Comparison of ENCODE assay signal across 18 cellular contexts in genomic region chr15:77577350-77577749, GRCh38. TPM values are rescaled to one million over a fixed set of nuclear protein-coding genes. Genes with fewer than 3 reads are reported as not detected.
DNase-seq lines count a peak whose midpoint lies in the region; ATAC-seq and TF ChIP-seq lines count a peak whose summit lies in the region.
"Had no signal": no experiment of that assay in that cellular context is flagged by ENCODE, and none has a peak within 500 bp of the region (broad histone marks: within the 10 kb centered on the region; RNA-seq: fewer than 3 reads in every experiment).

No MANE protein-coding gene starts in this region.

- BruUV-seq in Calu3 (replicated peaks; lab: Mats Ljungman, UMichigan) = no TSS peak

- peaks cover 99% of the 10 kb centered on the region for H3K27me3 Mint-ChIP-seq in Calu3 (ENCODE audit: unreplicated experiment)
- H3K27me3 Mint-ChIP-seq: activated CD8-positive, alpha-beta T cell treated with anti-CD3 and anti-CD28 coated beads for 36 hours had no signal

- H4K20me1 ChIP-seq in smooth muscle cell (ENCODE audit: low read depth) = no peaks in the 10 kb centered on the region

- no peaks in the 10 kb centered on the region for H3K9me3 ChIP-seq in smooth muscle cell (replicated peaks; ENCODE audit: low read depth)
- H3K9me3 ChIP-seq: gastrocnemius medialis, vagina had no signal

- H3K4me3 ChIP-seq in smooth muscle cell = no peak overlapping the region
- H3K4me3 ChIP-seq: gastrocnemius medialis, vagina had no signal

- H3K27ac Mint-ChIP-seq in Calu3 (ENCODE audit: unreplicated experiment) = no peak overlapping the region
- H3K27ac Mint-ChIP-seq: activated CD8-positive, alpha-beta T cell treated with anti-CD3 and anti-CD28 coated beads for 36 hours; stimulated activated effector memory CD8-positive, alpha-beta T cell treated with anti-CD3 and anti-CD28 coated beads, Interleukin-12 subunit alpha, Interleukin-12 subunit beta, amount 100 ng/mL, for 72 hours had no signal

- no peak for TF ChIP-seq CTCF in smooth muscle cell (IDR thresholded peaks at IDR 0.05; ENCODE audit: borderline replicate concordance, insufficient read depth, poor library complexity, severe bottlenecking)
- TF ChIP-seq CTCF in Calu3 (IDR thresholded peaks at IDR 0.05; ENCODE audit: unreplicated experiment) = no peak

- peak overlapping the region; percentile 72 for H3K27ac ChIP-seq in layer of hippocampus (ENCODE audit: low read depth, low read length)
- H3K27ac ChIP-seq in smooth muscle cell (ENCODE audit: low read depth) = no peak overlapping the region
- H3K27ac ChIP-seq: brain microvascular endothelial cell, gastrocnemius medialis, vagina had no signal

- ATAC-seq in HG03039 (IDR thresholded peaks at IDR 0.05; ENCODE audit: unreplicated experiment) = no peak
- ATAC-seq: activated CD8-positive, alpha-beta T cell treated with anti-CD3 and anti-CD28 coated beads for 36 hours; gastrocnemius medialis; stimulated activated effector memory CD8-positive, alpha-beta T cell treated with anti-CD3 and anti-CD28 coated beads, Interleukin-12 subunit alpha, Interleukin-12 subunit beta, amount 100 ng/mL, for 72 hours had no signal

- no peaks in the 10 kb centered on the region for H3K79me2 ChIP-seq in smooth muscle cell (ENCODE audit: low read depth)

- peaks cover 6% of the 10 kb centered on the region for H3K4me1 ChIP-seq in smooth muscle cell (ENCODE audit: low read depth)
- H3K4me1 ChIP-seq: gastrocnemius medialis, vagina had no signal

- H3K9me3 Mint-ChIP-seq in Calu3 (ENCODE audit: low read depth, unreplicated experiment) = no peaks in the 10 kb centered on the region
- H3K9me3 Mint-ChIP-seq: activated CD8-positive, alpha-beta T cell treated with anti-CD3 and anti-CD28 coated beads for 36 hours; stimulated activated effector memory CD8-positive, alpha-beta T cell treated with anti-CD3 and anti-CD28 coated beads, Interleukin-12 subunit alpha, Interleukin-12 subunit beta, amount 100 ng/mL, for 72 hours had no signal

- H3K36me3 ChIP-seq in smooth muscle cell (ENCODE audit: low read depth) = no peaks in the 10 kb centered on the region
- H3K36me3 ChIP-seq: brain microvascular endothelial cell, gastrocnemius medialis, vagina had no signal

- H3K4me2 ChIP-seq in smooth muscle cell = peak overlapping the region; percentile 11

- 18% methylated on average over 6 of the region's 6 CpGs for WGBS in smooth muscle cell (ENCODE audit: low lambda C conversion rate)

- H3K27me3 ChIP-seq in layer of hippocampus (ENCODE audit: control insufficient read depth, insufficient read depth, low read length) = no peaks in the 10 kb centered on the region
- no peaks in the 10 kb centered on the region for H3K27me3 ChIP-seq in smooth muscle cell (ENCODE audit: low read depth)
- H3K27me3 ChIP-seq: brain microvascular endothelial cell, gastrocnemius medialis, vagina had no signal

- intact Hi-C loops in Calu3 (cut with micrococcal nuclease; ENCODE audit: unreplicated experiment) = no loop called here

- H3K36me3 Mint-ChIP-seq in Calu3 (ENCODE audit: insufficient read depth, unreplicated experiment) = no peaks in the 10 kb centered on the region
- H3K36me3 Mint-ChIP-seq: stimulated activated effector memory CD8-positive, alpha-beta T cell treated with anti-CD3 and anti-CD28 coated beads, Interleukin-12 subunit alpha, Interleukin-12 subunit beta, amount 100 ng/mL, for 72 hours had no signal

- no peak overlapping the region for H3K9ac ChIP-seq in smooth muscle cell (ENCODE audit: low read depth)

- no peak overlapping the region for H3K4me3 Mint-ChIP-seq in Calu3 (ENCODE audit: low read depth, unreplicated experiment)
- H3K4me3 Mint-ChIP-seq: activated CD8-positive, alpha-beta T cell treated with anti-CD3 and anti-CD28 coated beads for 36 hours; stimulated activated effector memory CD8-positive, alpha-beta T cell treated with anti-CD3 and anti-CD28 coated beads, Interleukin-12 subunit alpha, Interleukin-12 subunit beta, amount 100 ng/mL, for 72 hours had no signal

- H3F3A ChIP-seq in smooth muscle cell (ENCODE audit: low read depth) = peaks cover 6% of the 10 kb centered on the region

- H2AFZ ChIP-seq in smooth muscle cell (ENCODE audit: low read depth) = no peak overlapping the region

- CTCF ChIA-PET in Calu3 (lab: Charles Lee) = interaction anchor here (0.6 kb wide), 1 partner anchor 44 kb away, joined by 4 read pairs; no protein-coding TSS in a partner anchor

- no peaks in the 10 kb centered on the region for H3K4me1 Mint-ChIP-seq in Calu3 (ENCODE audit: low read depth, unreplicated experiment)
- H3K4me1 Mint-ChIP-seq: stimulated activated effector memory CD8-positive, alpha-beta T cell treated with anti-CD3 and anti-CD28 coated beads, Interleukin-12 subunit alpha, Interleukin-12 subunit beta, amount 100 ng/mL, for 72 hours had no signal

- DNase-seq in M059J (ENCODE audit: low read depth) = peak; percentile 14
- DNase-seq in anterior cingulate cortex (lab: John Stamatoyannopoulos, UW) = peak in 55 of 58 donors; percentile 24 to 80 (median 57)
- no peak for DNase-seq in smooth muscle cell (lab: John Stamatoyannopoulos, UW; ENCODE audit: unreplicated experiment)
- DNase-seq in Calu3 = no peak
- DNase-seq in effector CD8-positive, alpha-beta T cell (lab: John Stamatoyannopoulos, UW) = no peak
- DNase-seq: activated CD8-positive, alpha-beta T cell treated with anti-CD3 and anti-CD28 coated beads for 36 hours; brain microvascular endothelial cell; gastrocnemius medialis; GOT3; Kasumi-1; NCI-H187 treated with DMSO at 0.1 percent for 48 hours; NCI-H69; stimulated activated CD4-positive, alpha-beta T cell treated with anti-CD3 and anti-CD28 coated beads, Interleukin-4, amount 100 ng/mL, for 4 hours had no signal

RNA-seq across cellular contexts. Expression of gene LINGO1, which starts 55.4 kb away (rescaled TPM):
- total RNA-seq in M059J (2014; rRNA removed; shearing (Covaris generic)) = not detected in 2 replicates
- total RNA-seq in smooth muscle cell (3.5 and 8.2 TPM in 2 replicates), Calu3 (2022) (0.27 TPM in 1 of 2 replicates, not detected in the other)
- 11.1 and 13.4 TPM in 2 replicates for polyA plus RNA-seq in smooth muscle cell
- total RNA-seq: activated CD8-positive, alpha-beta T cell treated with anti-CD3 and anti-CD28 coated beads for 36 hours had no signal
- polyA plus RNA-seq: keratinocyte had no signal

Comparison
In these comparisons a context has a peak if more than half of its experiments do, and no peak if none do; other contexts are left out.
1. DNase-seq: peak in M059J (single experiment) and anterior cingulate cortex (55 of 58); none in smooth muscle cell (single experiment), Calu3 (single experiment) and effector CD8-positive, alpha-beta T cell (single experiment).